ENCODE assay signal across 31 cellular contexts in the genomic region with DNA sequence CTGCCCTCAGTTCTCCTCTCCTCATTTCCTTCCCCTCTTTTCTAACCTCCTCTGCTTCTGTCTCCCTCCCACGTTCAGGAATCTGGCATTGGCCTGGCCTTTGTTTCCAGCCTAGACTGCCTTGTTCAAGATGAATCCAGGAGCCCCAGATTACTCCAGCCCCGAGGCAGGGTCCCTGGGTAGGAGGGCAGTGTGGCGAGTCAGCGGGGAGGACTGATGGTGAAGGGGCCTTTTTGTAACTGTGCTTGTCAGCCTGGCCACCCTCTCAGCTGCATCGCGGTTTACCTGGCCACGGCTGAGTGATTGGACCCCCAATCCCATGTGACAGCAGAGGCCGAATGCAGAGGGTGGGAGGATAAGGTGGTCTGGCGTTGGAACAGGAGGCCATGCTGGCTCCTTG.
"Had no signal": no experiment of that assay in that cellular context is flagged by ENCODE, and none has a peak within 500 bp of the region (broad histone marks: within the 10 kb centered on the region; RNA-seq: fewer than 3 reads in every experiment).

No MANE protein-coding gene starts in this region.

- H3K4me3 ChIP-seq: adrenal gland, body of pancreas, breast epithelium, cardiac muscle cell, coronary artery, dorsolateral prefrontal cortex had no signal

- H3K36me3 ChIP-seq: adrenal gland, breast epithelium, cardiac muscle cell had no signal

- H3K27me3 ChIP-seq: adrenal gland, body of pancreas, breast epithelium, cardiac muscle cell had no signal

- H3K4me1 ChIP-seq: breast epithelium had no signal

- H3K27ac ChIP-seq: body of pancreas, breast epithelium, cardiac muscle cell, coronary artery, dorsolateral prefrontal cortex had no signal

- FAIRE-seq: frontal cortex had no signal

- DNase-seq: activated CD4-positive, alpha-beta T cell treated with anti-CD3 and anti-CD28 coated beads for 1 hour; activated CD4-positive, alpha-beta T cell treated with anti-CD3 and anti-CD28 coated beads for 4 hours; activated CD4-positive, alpha-beta T cell treated with anti-CD3 and anti-CD28 coated beads, Interleukin-2, amount 10 ng/mL, durations not matched to agents 7 days and 5 days; activated CD4-positive, alpha-beta T cell treated with anti-CD3 and anti-CD28 coated beads, Interleukin-2, amount 50 U/mL, for 48 hours; activated CD8-positive, alpha-beta memory T cell treated with anti-CD3 and anti-CD28 coated beads for 24 hours; activated CD8-positive, alpha-beta T cell treated with anti-CD3 and anti-CD28 coated beads for 36 hours; activated effector memory CD4-positive, alpha-beta T cell treated with anti-CD3 and anti-CD28 coated beads, Interleukin-2, amount 50 U/mL, for 16 hours; activated naive CD4-positive, alpha-beta T cell treated with anti-CD3 and anti-CD28 coated beads for 36 hours; activated naive CD8-positive, alpha-beta T cell treated with anti-CD3 and anti-CD28 coated beads for 36 hours; activated naive CD8-positive, alpha-beta T cell treated with anti-CD3 and anti-CD28 coated beads, Interleukin-2, amount 50 U/mL, for 24 hours; activated T-cell treated with anti-CD3 and anti-CD28 coated beads, Interleukin-2, amount 50 U/mL, for 4 hours; adrenal gland; amygdala; body of pancreas; central memory CD4-positive, alpha-beta T cell; cerebellar nuclear complex; dorsolateral prefrontal cortex; effector memory CD4-positive, alpha-beta T cell; endodermal cell; foreskin fibroblast; head of caudate nucleus; T-helper 1 cell; T-helper 17 cell; T1000 had no signal

- H3K9me3 ChIP-seq: adrenal gland had no signal

- ATAC-seq: activated CD8-positive, alpha-beta T cell treated with anti-CD3 and anti-CD28 coated beads for 36 hours; activated naive CD8-positive, alpha-beta T cell treated with anti-CD3 and anti-CD28 coated beads, Interleukin-2, amount 50 U/mL, for 24 hours; activated T-cell treated with anti-CD3 and anti-CD28 coated beads, Interleukin-2, amount 50 U/mL, for 4 hours; activated T-helper 17 cell treated with anti-CD3 and anti-CD28 coated beads, Interleukin-2, amount 50 U/mL, for 72 hours; esophagus mucosa; T-helper 17 cell; WTC11 had no signal
